In genomic region chr5:148972958-148973357, GRCh38 we compare ENCODE assay signal across 10 cellular contexts.
A peak's percentile ranks its signal among the peaks of the same experiment; 100 is the strongest.
DNase-seq lines count a peak whose midpoint lies in the region; ATAC-seq and TF ChIP-seq lines count a peak whose summit lies in the region.
"Had no signal": no experiment of that assay in that cellular context is flagged by ENCODE, and none has a peak within 500 bp of the region (broad histone marks: within the 10 kb centered on the region; RNA-seq: fewer than 3 reads in every experiment).

No MANE protein-coding gene starts in this region.

- peak; percentile 1 for TF ChIP-seq CTCF in AG09309 (IDR thresholded peaks at IDR 0.05; ENCODE audit: control insufficient read depth, insufficient read depth, low read depth, low read length, missing control alignments)
- TF ChIP-seq CTCF in esophagus muscularis mucosa (IDR thresholded peaks at IDR 0.05), result no peak
- TF ChIP-seq CTCF in nephron (IDR thresholded peaks at IDR 0.05; ENCODE audit: unreplicated experiment in 3 of 3), result no peak

- no peak overlapping the region for H3K4me3 ChIP-seq in AG09309 (ENCODE audit: control insufficient read depth, low read depth, low read length)
- no peak overlapping the region for H3K4me3 ChIP-seq in esophagus muscularis mucosa

- no peaks in the 10 kb centered on the region for H3K36me3 Mint-ChIP-seq in nephron (ENCODE audit: low read depth)
- H3K36me3 Mint-ChIP-seq in activated naive CD4-positive, alpha-beta T cell treated with anti-CD3 and anti-CD28 coated beads, Interleukin-2, amount 50 U/mL, for 72 hours, result no peaks in the 10 kb centered on the region
- H3K36me3 Mint-ChIP-seq: activated CD8-positive, alpha-beta memory T cell treated with anti-CD3 and anti-CD28 coated beads, Interleukin-2, amount 10 ng/mL, durations not matched to agents 7 days and 5 days had no signal

- H3K9me3 ChIP-seq in esophagus muscularis mucosa, result no peaks in the 10 kb centered on the region

- no peaks in the 10 kb centered on the region for H3K36me3 ChIP-seq in esophagus muscularis mucosa

- peak overlapping the region; percentile 40 to 72 (median 54) for H3K27ac ChIP-seq in esophagus muscularis mucosa (replicated peaks in 1 of 4)

- peaks cover 14% of the 10 kb centered on the region for H3K27me3 Mint-ChIP-seq in nephron (ENCODE audit: low read depth)

- intact Hi-C loops in esophagus muscularis mucosa (cut with DNase I), result no loop called here

- 42% methylated on average over 6 of the region's 6 CpGs for WGBS in esophagus muscularis mucosa

- peaks cover 17 to 56% (median 41%) of the 10 kb centered on the region in 4 donors for H3K4me1 ChIP-seq in esophagus muscularis mucosa

- ATAC-seq in HG02642 (IDR thresholded peaks at IDR 0.05; ENCODE audit: poor library complexity, unreplicated experiment) (no peak), HG03135 (IDR thresholded peaks at IDR 0.05; ENCODE audit: unreplicated experiment) (no peak)
- ATAC-seq in activated naive CD4-positive, alpha-beta T cell treated with anti-CD3 and anti-CD28 coated beads, Interleukin-2, amount 50 U/mL, for 72 hours, result no peak
- ATAC-seq: activated CD8-positive, alpha-beta memory T cell treated with anti-CD3 and anti-CD28 coated beads, Interleukin-2, amount 10 ng/mL, durations not matched to agents 7 days and 5 days had no signal

- peaks cover 72% of the 10 kb centered on the region for H3K4me1 Mint-ChIP-seq in nephron
- H3K4me1 Mint-ChIP-seq: activated CD8-positive, alpha-beta memory T cell treated with anti-CD3 and anti-CD28 coated beads, Interleukin-2, amount 10 ng/mL, durations not matched to agents 7 days and 5 days had no signal

- no peaks in the 10 kb centered on the region for H3K27me3 ChIP-seq in esophagus muscularis mucosa

- no peak overlapping the region for H3K4me3 Mint-ChIP-seq in nephron
- H3K4me3 Mint-ChIP-seq: activated CD8-positive, alpha-beta memory T cell treated with anti-CD3 and anti-CD28 coated beads, Interleukin-2, amount 10 ng/mL, durations not matched to agents 7 days and 5 days had no signal

- TF ChIP-seq EP300 in esophagus muscularis mucosa (IDR thresholded peaks at IDR 0.05), result no peak

- peak overlapping the region in 2 of 3 experiments; percentile 28 to 66 for H3K27ac Mint-ChIP-seq in nephron
- H3K27ac Mint-ChIP-seq in activated naive CD4-positive, alpha-beta T cell treated with anti-CD3 and anti-CD28 coated beads, Interleukin-2, amount 50 U/mL, for 72 hours, result no peak overlapping the region
- H3K27ac Mint-ChIP-seq: activated CD8-positive, alpha-beta memory T cell treated with anti-CD3 and anti-CD28 coated beads, Interleukin-2, amount 10 ng/mL, durations not matched to agents 7 days and 5 days had no signal

- TF ChIP-seq POLR2A in esophagus muscularis mucosa (IDR thresholded peaks at IDR 0.05; ENCODE audit: low read depth), result no peak

- H3K9me3 Mint-ChIP-seq in nephron, result no peaks in the 10 kb centered on the region
- H3K9me3 Mint-ChIP-seq in activated naive CD4-positive, alpha-beta T cell treated with anti-CD3 and anti-CD28 coated beads, Interleukin-2, amount 50 U/mL, for 72 hours, result no peaks in the 10 kb centered on the region

- peak; percentile 54 for DNase-seq in AG09309 (ENCODE audit: low read depth)
- peak; percentile 64 for DNase-seq in NCI-H460 (ENCODE audit: extremely low read depth, low read depth)
- no peak for DNase-seq in esophagus muscularis mucosa (ENCODE audit: extremely low spot score)
- no peak for DNase-seq in NCI-H2227 treated with DMSO at 0.1 percent for 48 hours (lab: John Stamatoyannopoulos, UW)
- DNase-seq in activated naive CD4-positive, alpha-beta T cell treated with anti-CD3 and anti-CD28 coated beads, Interleukin-2, amount 50 U/mL, for 72 hours (ENCODE audit: low spot score in 2 of 2), result no peak
- DNase-seq: activated CD8-positive, alpha-beta memory T cell treated with anti-CD3 and anti-CD28 coated beads, Interleukin-2, amount 10 ng/mL, durations not matched to agents 7 days and 5 days; NCI-H524 had no signal

Comparison
In these comparisons a context has a peak if more than half of its experiments do, and no peak if none do; other contexts are left out.
1. DNase-seq: peak in AG09309 (single experiment) and NCI-H460 (single experiment); none in esophagus muscularis mucosa (single experiment), NCI-H2227 treated with DMSO at 0.1 percent for 48 hours (single experiment) and activated naive CD4-positive, alpha-beta T cell treated with anti-CD3 and anti-CD28 coated beads, Interleukin-2, amount 50 U/mL, for 72 hours (0 of 2).
2. H3K27ac Mint-ChIP-seq: peak in nephron (2 of 3); none in activated naive CD4-positive, alpha-beta T cell treated with anti-CD3 and anti-CD28 coated beads, Interleukin-2, amount 50 U/mL, for 72 hours (0 of 2).